27 cellular contexts compared by ENCODE assay signal in the genomic region with DNA sequence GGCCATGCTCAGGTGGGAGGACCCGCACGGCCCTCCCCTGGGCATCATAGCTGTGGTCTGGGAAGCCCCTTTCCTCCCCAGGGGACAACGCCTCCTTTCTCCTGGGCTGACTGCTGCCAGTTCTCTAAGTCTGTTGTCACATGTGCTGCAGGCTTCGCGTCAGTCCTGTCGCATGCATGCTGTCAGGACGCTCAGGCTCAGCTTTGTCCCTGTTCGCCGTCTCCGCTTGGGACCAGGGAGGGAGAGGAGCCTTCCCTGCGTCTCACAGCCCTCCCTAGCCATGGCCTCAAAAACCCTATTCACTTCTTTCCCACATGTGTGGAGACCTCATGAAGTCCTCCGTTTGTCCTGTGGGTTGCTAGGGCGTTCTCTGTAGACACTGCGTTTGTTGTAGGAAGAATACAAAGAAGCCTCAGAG. TPM values are rescaled to one million over a fixed set of nuclear protein-coding genes. Genes with fewer than 3 reads are reported as not detected.
DNase-seq lines count a peak whose midpoint lies in the region; ATAC-seq and TF ChIP-seq lines count a peak whose summit lies in the region.
"Had no signal": no experiment of that assay in that cellular context is flagged by ENCODE, and none has a peak within 500 bp of the region (broad histone marks: within the 10 kb centered on the region; RNA-seq: fewer than 3 reads in every experiment).

No MANE protein-coding gene starts in this region.

- DNase-seq in C1 segment of cervical spinal cord (lab: John Stamatoyannopoulos, UW): peak in 8 of 14 donors; percentile 9 to 51 (median 25)
- DNase-seq in H9: no peak
- DNase-seq in mesothelial cell of epicardium (ENCODE audit: low spot score in 2 of 2, unreplicated experiment in 2 of 2): no peak
- no peak for DNase-seq in HCEC 1CT
- no peak for DNase-seq in 8988T
- no peak for DNase-seq in left lung
- DNase-seq: ACHN; activated CD4-positive, alpha-beta T cell treated with anti-CD3 and anti-CD28 coated beads, Interleukin-2, amount 50 U/mL, for 1 hour; activated effector memory CD4-positive, alpha-beta T cell treated with anti-CD3 and anti-CD28 coated beads, Interleukin-2, amount 50 U/mL, for 16 hours; cerebellar nuclear complex; EL; erythroblast; heart right ventricle; KG1; left cardiac atrium; naive thymus-derived CD4-positive, alpha-beta T cell; NCI-H526 treated with DMSO at 0.1 percent for 48 hours; ovary; right cardiac atrium; stimulated activated CD4-positive, alpha-beta T cell treated with anti-CD3 and anti-CD28 coated beads, Interleukin-12 subunit alpha, Interleukin-12 subunit beta, amount 100 ng/mL, for 4 hours; stimulated activated CD4-positive, alpha-beta T cell treated with anti-CD3 and anti-CD28 coated beads, Interleukin-4, amount 100 ng/mL, for 24 hours; stimulated activated naive B cell treated with anti-CD40 and anti-IgM and Interleukin-4, amounts not matched to agents 10 μg/mL and 1 μg/mL and 100 μg/mL, for 72 hours; T-helper 2 cell; testis had no signal

- H3K79me1 ChIP-seq in H9 (ENCODE audit: insufficient read depth, low read depth, low read length, poor library complexity, severe bottlenecking): no peaks in the 10 kb centered on the region

- no peak overlapping the region for H2BK5ac ChIP-seq in H9 (ENCODE audit: insufficient read length, low read length)

- H4K20me1 ChIP-seq in H9 (ENCODE audit: control insufficient read depth, insufficient read depth, insufficient read length): peaks cover 3% of the 10 kb centered on the region

- H3K9me3 ChIP-seq in H9 (ENCODE audit: control insufficient read depth, low read depth, low read length) (no peaks in the 10 kb centered on the region), left lung (no peaks in the 10 kb centered on the region)
- H3K9me3 ChIP-seq: heart right ventricle, ovary, testis, vagina had no signal

- H4K91ac ChIP-seq in H9 (ENCODE audit: insufficient read length, low read depth, low read length): no peak overlapping the region

- H3T11ph ChIP-seq in H9 (ENCODE audit: low read length): no peak overlapping the region

- H2BK15ac ChIP-seq in H9 (ENCODE audit: low read depth, low read length): no peak overlapping the region

- no peak overlapping the region for H2BK12ac ChIP-seq in H9 (ENCODE audit: insufficient read length, low read depth, low read length)

- H3K4me1 ChIP-seq in H9 (ENCODE audit: insufficient read depth, low read length) (peaks cover 16% of the 10 kb centered on the region; the same call in 1 of the 2 replicates), left lung (peaks cover 8 to 42% of the 10 kb centered on the region in 2 donors)

- H3K56ac ChIP-seq in H9 (ENCODE audit: insufficient read length, low read depth, low read length): no peak overlapping the region

- no peak overlapping the region for H3K23ac ChIP-seq in H9 (ENCODE audit: insufficient read length, low read depth, low read length)

- H3K9ac ChIP-seq in H9 (ENCODE audit: extremely low read depth, insufficient read length, low read length): no peak overlapping the region

- no peak overlapping the region for H3K27ac ChIP-seq in H9 (ENCODE audit: insufficient read length, low read depth, low read length)
- no peak overlapping the region for H3K27ac ChIP-seq in left lung
- H3K27ac ChIP-seq: heart right ventricle, ovary, testis, vagina had no signal

- H3K27ac Mint-ChIP-seq in H9 (peak overlapping the region in 2 of 3 experiments; percentile 75 to 89; a peak in 2 of 7 replicates), brain (peak overlapping the region in 3 of 5 experiments; percentile 20 to 55 (median 44)), mesothelial cell of epicardium (peak overlapping the region; percentile 93)
- H3K27ac Mint-ChIP-seq: stimulated activated naive B cell treated with anti-CD40 and anti-IgM and Interleukin-4, amounts not matched to agents 10 μg/mL and 1 μg/mL and 100 μg/mL, for 72 hours had no signal

- H4K5ac ChIP-seq in H9 (ENCODE audit: insufficient read length, low read depth, low read length): no peak overlapping the region

- TF ChIP-seq CTCF in H9 (conservative IDR thresholded peaks at IDR 0.05) (0 out of 3 replicates have a peak, but pooled peaks have one; percentile 24), brain (conservative IDR thresholded peaks at IDR 0.05) (no peak), mesothelial cell of epicardium (IDR thresholded peaks at IDR 0.05; ENCODE audit: unreplicated experiment) (no peak), left lung (IDR thresholded peaks at IDR 0.05) (no peak)

- H2BK20ac ChIP-seq in H9 (ENCODE audit: low read depth, low read length, poor library complexity, severe bottlenecking): no peak overlapping the region

- WGBS in H9 (ENCODE audit: extremely low coverage, insufficient read length, low lambda C conversion rate): no CpG with 5 or more reads among the region's 14 CpGs

- H3K4me1 Mint-ChIP-seq in H9: peaks cover 58 to 77% of the 10 kb centered on the region in 2 experiments
- peaks cover 48% of the 10 kb centered on the region for H3K4me1 Mint-ChIP-seq in brain
- H3K4me1 Mint-ChIP-seq in mesothelial cell of epicardium: peaks cover 33% of the 10 kb centered on the region

- H2AFZ ChIP-seq in H9 (ENCODE audit: low read length): no peak overlapping the region

- H3K14ac ChIP-seq in H9 (ENCODE audit: insufficient read depth, low read length): no peak overlapping the region

- no peak overlapping the region for H2BK120ac ChIP-seq in H9 (ENCODE audit: low read depth, low read length, poor library complexity, severe bottlenecking)

- no peaks in the 10 kb centered on the region for H3K23me2 ChIP-seq in H9 (ENCODE audit: insufficient read length, low read depth, low read length, poor library complexity, severe bottlenecking)

- H3K18ac ChIP-seq in H9 (ENCODE audit: insufficient read length, low read depth, low read length): no peak overlapping the region

- H3K4me3 Mint-ChIP-seq in H9 (no peak overlapping the region), brain (no peak overlapping the region), mesothelial cell of epicardium (no peak overlapping the region)
- H3K4me3 Mint-ChIP-seq: naive thymus-derived CD4-positive, alpha-beta T cell; stimulated activated naive B cell treated with anti-CD40 and anti-IgM and Interleukin-4, amounts not matched to agents 10 μg/mL and 1 μg/mL and 100 μg/mL, for 72 hours had no signal

- H3K79me2 ChIP-seq in H9 (ENCODE audit: insufficient read depth, low read length): no peaks in the 10 kb centered on the region

- H3K4ac ChIP-seq in H9 (ENCODE audit: low read depth, low read length): no peak overlapping the region

- intact Hi-C loops in left lung (cut with DNase I): no loop called here

- H3K27me3 ChIP-seq in H9 (ENCODE audit: insufficient read depth, low read length) (no peaks in the 10 kb centered on the region), left lung (no peaks in the 10 kb centered on the region)
- H3K27me3 ChIP-seq: heart right ventricle, ovary, testis, vagina had no signal

- peaks cover 0 to 4% of the 10 kb centered on the region in 2 donors for H3K36me3 ChIP-seq in left lung
- H3K36me3 ChIP-seq: ovary had no signal

- H3K36me3 Mint-ChIP-seq in H9 (ENCODE audit: insufficient read depth in 1 of 3, low read depth in 3 of 3) (peaks cover 2 to 17% (median 7%) of the 10 kb centered on the region in 3 experiments; a peak in 5 of 7 replicates), brain (peaks cover 15% of the 10 kb centered on the region), mesothelial cell of epicardium (no peaks in the 10 kb centered on the region)
- H3K36me3 Mint-ChIP-seq: naive thymus-derived CD4-positive, alpha-beta T cell; stimulated activated naive B cell treated with anti-CD40 and anti-IgM and Interleukin-4, amounts not matched to agents 10 μg/mL and 1 μg/mL and 100 μg/mL, for 72 hours had no signal

- no peak overlapping the region for H3K4me3 ChIP-seq in left lung
- H3K4me3 ChIP-seq: heart right ventricle, ovary, testis, vagina had no signal

- H3K27me3 Mint-ChIP-seq in H9 (ENCODE audit: low read depth): no peaks in the 10 kb centered on the region
- H3K27me3 Mint-ChIP-seq in brain: no peaks in the 10 kb centered on the region
- no peaks in the 10 kb centered on the region for H3K27me3 Mint-ChIP-seq in mesothelial cell of epicardium (ENCODE audit: low read depth)
- H3K27me3 Mint-ChIP-seq: naive thymus-derived CD4-positive, alpha-beta T cell had no signal

- H4K8ac ChIP-seq in H9 (replicated peaks; ENCODE audit: insufficient read length, low read depth, low read length): no peak overlapping the region

- H3K9me3 Mint-ChIP-seq in H9 (no peaks in the 10 kb centered on the region), brain (no peaks in the 10 kb centered on the region), mesothelial cell of epicardium (no peaks in the 10 kb centered on the region)
- H3K9me3 Mint-ChIP-seq: naive thymus-derived CD4-positive, alpha-beta T cell; stimulated activated naive B cell treated with anti-CD40 and anti-IgM and Interleukin-4, amounts not matched to agents 10 μg/mL and 1 μg/mL and 100 μg/mL, for 72 hours had no signal

- H3K4me2 ChIP-seq in H9 (ENCODE audit: insufficient read depth, insufficient read length, low read length): no peak overlapping the region

- no peak overlapping the region for H2AK5ac ChIP-seq in H9 (ENCODE audit: insufficient read length, low read length)

- no peak for ATAC-seq in left lung
- ATAC-seq in GM21381 (IDR thresholded peaks at IDR 0.05; ENCODE audit: unreplicated experiment): no peak
- ATAC-seq: heart right ventricle; left cardiac atrium; naive thymus-derived CD4-positive, alpha-beta T cell; right cardiac atrium had no signal

RNA-seq across cellular contexts. Expression of a gene that starts 21.4 kb away (rescaled TPM):
- total RNA-seq in H9 (2021): 14.5 and 14.7 TPM in 2 replicates
- 9.0 TPM for polyA plus RNA-seq in brain (ENCODE audit: insufficient read depth, low read depth, low replicate concordance)
- total RNA-seq in mesothelial cell of epicardium: 0.65 to 0.86 TPM (median 0.66 TPM) in 3 replicates
- total RNA-seq in left lung: 1 to 10 TPM; 7.3 to 9.9 TPM

RNA-seq across cellular contexts. Expression of a gene that starts 53.1 kb away (rescaled TPM):
- total RNA-seq in H9 (2021) (13.7 and 15.3 TPM in 2 replicates), mesothelial cell of epicardium (21.8 to 22.3 TPM (median 21.8 TPM) in 3 replicates), left lung (1 to 10 TPM; 8.4 to 9.2 TPM)
- 17.3 TPM for polyA plus RNA-seq in brain (ENCODE audit: insufficient read depth, low read depth, low replicate concordance)

Comparison
In these comparisons a context has a peak if more than half of its experiments do, and no peak if none do; other contexts are left out.
1. DNase-seq: peak in C1 segment of cervical spinal cord (8 of 14); none in H9 (single experiment), mesothelial cell of epicardium (0 of 2), HCEC 1CT (single experiment), 8988T (single experiment) and left lung (0 of 2).
2. Peak in every context shown above with its lines, with median percentiles within 50 percentile points of each other: H3K27ac Mint-ChIP-seq.